ENCODE assay signal across 15 cellular contexts in genomic region chrX:100645106-100645505, GRCh38. TPM values are rescaled to one million over a fixed set of nuclear protein-coding genes. Genes with fewer than 3 reads are reported as not detected.
A peak's percentile ranks its signal among the peaks of the same experiment; 100 is the strongest.
DNase-seq lines count a peak whose midpoint lies in the region; ATAC-seq, FAIRE-seq and TF ChIP-seq lines count a peak whose summit lies in the region.
"Had no signal": no experiment of that assay in that cellular context is flagged by ENCODE, and none has a peak within 500 bp of the region (broad histone marks: within the 10 kb centered on the region; RNA-seq: fewer than 3 reads in every experiment).

No MANE protein-coding gene starts in this region.

- no peaks in the 10 kb centered on the region for H3K9me2 ChIP-seq in HCT116 (ENCODE audit: insufficient read depth)

- H3K4me1 ChIP-seq in HCT116 (ENCODE audit: control insufficient read depth in 1 of 2, insufficient read depth in 2 of 2, low read length in 2 of 2), result peaks cover 23 to 70% of the 10 kb centered on the region in 2 experiments
- H3K4me1 ChIP-seq in kidney (ENCODE audit: control insufficient read depth in 1 of 2, insufficient read depth in 1 of 2, low read depth in 1 of 2, low read length in 2 of 2), result no peaks in the 10 kb centered on the region
- peaks cover 5 to 33% of the 10 kb centered on the region in 2 donors for H3K4me1 ChIP-seq in thoracic aorta (ENCODE audit: control insufficient read depth in 1 of 2, low read depth in 2 of 2)

- ATAC-seq in HCT116, result no peak
- ATAC-seq in thoracic aorta (ENCODE audit: insufficient number of reproducible peaks, low FRiP score, low read depth), result no peak
- ATAC-seq in T-helper 17 cell, result no peak
- ATAC-seq in HG02610 (IDR thresholded peaks at IDR 0.05; ENCODE audit: unreplicated experiment), result no peak
- ATAC-seq: activated T-helper 17 cell treated with anti-CD3 and anti-CD28 coated beads, Interleukin-2, amount 50 U/mL, for 72 hours; HepG2 had no signal

- no peaks in the 10 kb centered on the region for H4K20me1 ChIP-seq in HCT116 (ENCODE audit: insufficient read depth)

- no peak for TF ChIP-seq RAD21 in HCT116 (IDR thresholded peaks at IDR 0.05; ENCODE audit: low read depth)

- H3K9me3 Mint-ChIP-seq in brain, result peaks cover 0 to 9% (median 0%) of the 10 kb centered on the region in 5 experiments
- H3K9me3 Mint-ChIP-seq: activated T-helper 17 cell treated with anti-CD3 and anti-CD28 coated beads, Interleukin-2, amount 50 U/mL, for 72 hours had no signal

- peaks cover 6% of the 10 kb centered on the region for H3K27me3 Mint-ChIP-seq in brain
- H3K27me3 Mint-ChIP-seq in T-helper 17 cell, result peaks cover 25% of the 10 kb centered on the region

- POLR2A ChIA-PET in HCT116 (lab: Charles Lee), result no interaction called here

- peak overlapping the region; percentile 75 for H3K4me2 ChIP-seq in HCT116 (ENCODE audit: low read length)

- H3K9ac ChIP-seq in HCT116 (ENCODE audit: low read length) (peak overlapping the region; percentile 42; the same call in 1 of the 2 replicates), kidney (ENCODE audit: low read length in 2 of 2) (no peak overlapping the region)

- H3K79me2 ChIP-seq in HCT116 (ENCODE audit: insufficient read depth, low read length), result no peaks in the 10 kb centered on the region

- no peak for TF ChIP-seq POLR2A in HCT116 (IDR thresholded peaks at IDR 0.05; ENCODE audit: borderline replicate concordance, extremely low read depth, insufficient read depth, insufficient read length)

- H3K36me3 ChIP-seq in HCT116 (ENCODE audit: control insufficient read depth in 1 of 2, insufficient read depth in 2 of 2, low read length in 2 of 2), result no peaks in the 10 kb centered on the region
- H3K36me3 ChIP-seq in kidney (ENCODE audit: control insufficient read depth in 1 of 2, insufficient read depth in 2 of 2, low read length in 2 of 2), result no peaks in the 10 kb centered on the region
- no peaks in the 10 kb centered on the region for H3K36me3 ChIP-seq in thoracic aorta

- CTCF ChIA-PET in HCT116 (lab: Charles Lee), result no interaction called here

- RAD21 ChIA-PET in HCT116 (lab: Charles Lee; ENCODE audit: low non-redundant PET in 1 of 2, low total read pairs in 2 of 2, uncharacterized antibody in 2 of 2, unreplicated experiment in 2 of 2), result no interaction called here

- FAIRE-seq in kidney (lab: Jason Lieb, UNC), result no peak
- FAIRE-seq: D721Med, HepG2 had no signal

- H3K4me3 Mint-ChIP-seq in brain (peak overlapping the region in 3 of 5 experiments; percentile 43 to 85 (median 70)), T-helper 17 cell (no peak overlapping the region)
- H3K4me3 Mint-ChIP-seq: activated T-helper 17 cell treated with anti-CD3 and anti-CD28 coated beads, Interleukin-2, amount 50 U/mL, for 72 hours had no signal

- intact Hi-C loops in HCT116 (cut with micrococcal nuclease), result no loop called here
- intact Hi-C loops in kidney (cut with DNase I), result no loop called here

- H2AFZ ChIP-seq in HCT116 (ENCODE audit: low read depth, low read length, poor library complexity, severe bottlenecking), result no peak overlapping the region

- H3K27ac Mint-ChIP-seq in brain (peak overlapping the region in 1 of 5 experiments; percentile 79), T-helper 17 cell (no peak overlapping the region)
- H3K27ac Mint-ChIP-seq: activated T-helper 17 cell treated with anti-CD3 and anti-CD28 coated beads, Interleukin-2, amount 50 U/mL, for 72 hours had no signal

- DNase-seq in HCT116 (ENCODE audit: low read depth, low spot score), result no peak
- no peak for DNase-seq in kidney
- no peak for DNase-seq in thoracic aorta (ENCODE audit: low spot score)
- DNase-seq in T-helper 17 cell, result no peak
- no peak for DNase-seq in NCI-H1417 (lab: John Stamatoyannopoulos, UW)
- DNase-seq in activated CD4-positive, CD25-positive, alpha-beta regulatory T cell (lab: John Stamatoyannopoulos, UW), result no peak
- DNase-seq: activated CD4-positive, alpha-beta T cell treated with anti-CD3 and anti-CD28 coated beads for 48 hours; NCI-H1105 treated with DMSO at 0.1 percent for 48 hours; NCI-H526 treated with DMSO at 0.1 percent for 48 hours had no signal

- H3K4me1 Mint-ChIP-seq in brain (peaks cover 19% of the 10 kb centered on the region), T-helper 17 cell (no peaks in the 10 kb centered on the region)
- H3K4me1 Mint-ChIP-seq: activated T-helper 17 cell treated with anti-CD3 and anti-CD28 coated beads, Interleukin-2, amount 50 U/mL, for 72 hours had no signal

- TF ChIP-seq CTCF in HCT116 (IDR thresholded peaks at IDR 0.05 in 2 of 3, conservative IDR thresholded peaks at IDR 0.05 in 1 of 3; ENCODE audit: borderline replicate concordance in 1 of 3, insufficient read depth in 1 of 3, low read depth in 2 of 3, low read length in 2 of 3), result no peak
- no peak for TF ChIP-seq CTCF in brain (conservative IDR thresholded peaks at IDR 0.05)
- no peak for TF ChIP-seq CTCF in kidney (IDR thresholded peaks at IDR 0.05; ENCODE audit: borderline replicate concordance, extremely low read depth, insufficient read depth)
- TF ChIP-seq CTCF in thoracic aorta (IDR thresholded peaks at IDR 0.05), result no peak

- peak overlapping the region in 1 of 2 experiments; percentile 52; a peak in 1 of 4 replicates for H3K4me3 ChIP-seq in HCT116 (replicated peaks in 1 of 2; ENCODE audit: low read depth in 1 of 2, low read length in 2 of 2)
- H3K4me3 ChIP-seq in kidney (ENCODE audit: low read length in 2 of 2), result peak overlapping the region; percentile 13 to 24
- H3K4me3 ChIP-seq in thoracic aorta, result peak overlapping the region; percentile 67
- H3K4me3 ChIP-seq: lung had no signal

- H3K36me3 Mint-ChIP-seq in brain (no peaks in the 10 kb centered on the region), T-helper 17 cell (ENCODE audit: low read depth) (peaks cover 5% of the 10 kb centered on the region)

- H3K27ac ChIP-seq in HCT116 (ENCODE audit: low read depth, low read length), result no peak overlapping the region
- peak overlapping the region in 1 of 2 donors; percentile 59 for H3K27ac ChIP-seq in kidney (ENCODE audit: low read depth in 2 of 2, low read length in 2 of 2)
- peak overlapping the region; percentile 56 to 68 for H3K27ac ChIP-seq in thoracic aorta

- H3K9me3 ChIP-seq in HCT116 (ENCODE audit: control insufficient read depth in 1 of 2, insufficient read depth in 1 of 2, low read depth in 1 of 2, low read length in 2 of 2) (no peaks in the 10 kb centered on the region), kidney (ENCODE audit: control insufficient read depth in 1 of 2, low read length in 2 of 2) (no peaks in the 10 kb centered on the region), thoracic aorta (no peaks in the 10 kb centered on the region), T-helper 17 cell (ENCODE audit: control insufficient read depth, low read length, poor library complexity, severe bottlenecking) (no peaks in the 10 kb centered on the region)

- BruUV-seq in HCT116 (replicated peaks; lab: Mats Ljungman, UMichigan), result no TSS peak

- H3K27me3 ChIP-seq in HCT116 (ENCODE audit: insufficient read depth, low read length), result no peaks in the 10 kb centered on the region
- H3K27me3 ChIP-seq in thoracic aorta (replicated peaks; ENCODE audit: insufficient read depth), result no peaks in the 10 kb centered on the region

TF ChIP-seq in HCT116, 20 proteins besides CTCF, POLR2A, EP300 and RAD21 (continues in another document):
- TF ChIP-seq SIN3A (IDR thresholded peaks at IDR 0.05; ENCODE audit: low read depth), result no peak
- TF ChIP-seq TCF7L2 (IDR thresholded peaks at IDR 0.05; ENCODE audit: borderline replicate concordance, extremely low read depth, insufficient read depth, insufficient read length), result no peak
- no peak for TF ChIP-seq EGR1 (IDR thresholded peaks at IDR 0.05; ENCODE audit: low read depth)
- no peak for TF ChIP-seq FOSL1 (IDR thresholded peaks at IDR 0.05; ENCODE audit: low read depth)
- TF ChIP-seq ZBTB33 (IDR thresholded peaks at IDR 0.05; ENCODE audit: extremely low read depth, insufficient replicate concordance, low read length), result no peak
- no peak for TF ChIP-seq POLR2AphosphoS5 (IDR thresholded peaks at IDR 0.05; ENCODE audit: low read depth, low read length)
- no peak for TF ChIP-seq MAX (IDR thresholded peaks at IDR 0.05)
- TF ChIP-seq ZFX (IDR thresholded peaks at IDR 0.05), result no peak
- TF ChIP-seq SP1 (IDR thresholded peaks at IDR 0.05; ENCODE audit: low read depth), result no peak

RNA-seq across cellular contexts. Expression of gene SRPX2, which starts 1.1 kb away (rescaled TPM):
- 2.4 TPM for total RNA-seq in HCT116 (2021; ENCODE audit: unreplicated experiment)
- 2.5 and 4.1 TPM in 2 replicates for polyA plus RNA-seq in HCT116 (2012)
- 1.5 TPM for polyA plus RNA-seq in brain (ENCODE audit: insufficient read depth, low read depth, low replicate concordance)
- total RNA-seq in kidney, result 3.2 TPM
- polyA plus RNA-seq in kidney (ENCODE audit: insufficient read depth, low read depth, low replicate concordance), result 4.5 TPM
- total RNA-seq in thoracic aorta, result 10 to 100 TPM; 60.7 to 61.2 TPM
- not detected for total RNA-seq in T-helper 17 cell
- total RNA-seq: activated T-helper 17 cell treated with anti-CD3 and anti-CD28 coated beads, Interleukin-2, amount 50 U/mL, for 72 hours had no signal

RNA-seq across cellular contexts. Expression of gene TSPAN6, which starts 8.5 kb away (rescaled TPM):
- total RNA-seq in HCT116 (2021; ENCODE audit: unreplicated experiment) (25.0 TPM), kidney (27.8 TPM), thoracic aorta (10 to 100 TPM in 1 of 2 donors, 1 to 10 TPM in 1; 7.2 to 13.0 TPM), T-helper 17 cell (1 to 10 TPM in 1 of 2 donors, under 1 TPM in 1; 0.68 to 1.2 TPM)
- polyA plus RNA-seq in HCT116 (2012), result 13.1 and 21.3 TPM in 2 replicates
- polyA plus RNA-seq in brain (ENCODE audit: insufficient read depth, low read depth, low replicate concordance) (3.9 TPM), kidney (ENCODE audit: insufficient read depth, low read depth, low replicate concordance) (60.1 TPM)
- total RNA-seq: activated T-helper 17 cell treated with anti-CD3 and anti-CD28 coated beads, Interleukin-2, amount 50 U/mL, for 72 hours had no signal

Comparison
In these comparisons a context has a peak if more than half of its experiments do, and no peak if none do; other contexts are left out.
1. RNA of gene SRPX2, which starts 1.1 kb away (total RNA-seq): 60.7 to 61.2 TPM in thoracic aorta; 3.2 TPM in kidney (single experiment), 2.4 TPM in HCT116 (single experiment) and not detected in T-helper 17 cell; every median in the first group is over 10 times any median in the second.